ENCODE assay signal across 13 cellular contexts in the genomic region with DNA sequence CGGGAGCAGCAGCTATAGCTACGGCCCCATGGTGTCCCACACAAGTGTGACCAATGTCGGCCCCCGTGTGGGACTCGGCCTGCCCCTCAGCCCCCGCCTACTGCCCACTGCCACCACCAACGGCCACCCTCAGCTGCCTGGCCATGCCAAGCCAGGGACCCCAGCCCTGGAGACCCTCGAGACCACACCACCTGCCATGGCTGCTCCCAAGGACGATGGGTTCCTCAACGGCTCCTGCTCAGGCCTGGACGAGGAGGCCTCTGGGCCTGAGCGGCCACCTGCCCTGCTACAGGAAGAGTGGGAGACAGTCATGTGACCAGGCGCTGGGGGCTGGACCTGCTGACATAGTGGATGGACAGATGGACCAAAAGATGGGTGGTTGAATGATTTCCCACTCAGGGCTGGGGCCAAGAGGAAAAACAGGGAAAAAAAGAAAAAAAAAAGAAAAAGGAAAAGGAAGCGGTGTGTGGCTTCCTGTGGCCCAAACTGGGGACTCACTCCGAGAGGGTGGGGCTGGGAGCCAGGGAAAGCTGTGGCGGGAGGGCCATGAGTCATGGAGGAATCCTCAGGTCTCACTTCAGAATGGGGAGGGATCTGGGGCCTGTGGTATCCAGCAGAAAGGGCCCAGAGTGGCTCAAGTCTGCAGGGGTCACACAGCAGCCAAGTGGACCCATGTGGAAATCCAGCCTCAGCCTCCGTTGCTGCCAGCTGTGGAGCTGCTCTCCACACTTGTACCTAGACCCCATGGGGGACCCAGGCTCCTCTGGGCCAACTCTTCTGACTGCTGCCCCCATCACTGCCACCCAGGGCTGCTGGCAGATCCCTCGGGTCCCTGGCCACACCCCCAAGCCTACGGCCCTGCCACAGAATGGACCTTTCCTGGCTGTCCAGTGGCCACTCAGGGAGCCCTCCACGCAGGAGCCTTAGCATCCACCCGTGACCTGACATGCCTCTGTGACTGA. TPM values are rescaled to one million over a fixed set of nuclear protein-coding genes. Genes with fewer than 3 reads are reported as not detected.
DNase-seq lines count a peak whose midpoint lies in the region; ATAC-seq and TF ChIP-seq lines count a peak whose summit lies in the region.
"Had no signal": no experiment of that assay in that cellular context is flagged by ENCODE, and none has a peak within 500 bp of the region (broad histone marks: within the 10 kb centered on the region; RNA-seq: fewer than 3 reads in every experiment).

No MANE protein-coding gene starts in this region.

- no peak for TF ChIP-seq POLR2A in tibial nerve (IDR thresholded peaks at IDR 0.05)

- H3K4me1 ChIP-seq in right atrium auricular region (peaks cover 0 to 24% of the 10 kb centered on the region in 2 donors), aorta (ENCODE audit: control insufficient read depth in 1 of 2, insufficient read depth in 2 of 2, low read length in 2 of 2) (no peaks in the 10 kb centered on the region), tibial nerve (peaks cover 2 to 27% (median 12%) of the 10 kb centered on the region in 4 donors)

- H3K36me3 ChIP-seq in right atrium auricular region (no peaks in the 10 kb centered on the region), aorta (ENCODE audit: control insufficient read depth in 1 of 2, insufficient read depth in 2 of 2, low read length in 1 of 2) (no peaks in the 10 kb centered on the region), tibial nerve (no peaks in the 10 kb centered on the region)

- WGBS in aorta, 2 donors: 87 to 89% methylated on average over 21 of the region's 21 CpGs
- 85 to 86% methylated on average over 17 to 21 of the region's 21 CpGs for WGBS in tibial nerve, 2 donors

- ATAC-seq in left ventricle myocardium superior (no peak), aorta (ENCODE audit: low FRiP score) (no peak), HG03520 (IDR thresholded peaks at IDR 0.05; ENCODE audit: unreplicated experiment) (no peak)
- ATAC-seq: activated T-cell treated with anti-CD3 and anti-CD28 coated beads, Interleukin-2, amount 50 U/mL, for 72 hours; WTC11 had no signal

- peak; percentile 28 for DNase-seq in left ventricle myocardium superior
- DNase-seq in right atrium auricular region (ENCODE audit: low spot score): no peak
- peak; percentile 51 for DNase-seq in SW480 (ENCODE audit: low spot score)
- peak; percentile 69 for DNase-seq in glomerular visceral epithelial cell (ENCODE audit: extremely low spot score)
- peak; percentile 63 to 81 for DNase-seq in aorta
- no peak for DNase-seq in DMS79 treated with DMSO at 0.1 percent for 48 hours (lab: John Stamatoyannopoulos, UW)
- no peak for DNase-seq in tibial nerve (ENCODE audit: low spot score in 2 of 2)
- DNase-seq: activated T-cell treated with anti-CD3 and anti-CD28 coated beads, Interleukin-2, amount 50 U/mL, for 72 hours; Karpas-422; NCI-H345 had no signal

- H3K27me3 ChIP-seq in right atrium auricular region: no peaks in the 10 kb centered on the region
- H3K27me3 ChIP-seq in aorta (ENCODE audit: control insufficient read depth in 1 of 2, insufficient read depth in 2 of 2, low read length in 1 of 2): no peaks in the 10 kb centered on the region
- peaks cover 0 to 4% of the 10 kb centered on the region in 2 donors for H3K27me3 ChIP-seq in tibial nerve

- H3K27ac ChIP-seq in right atrium auricular region: no peak overlapping the region
- H3K27ac ChIP-seq in aorta (ENCODE audit: low read depth in 1 of 2, low read length in 2 of 2): no peak overlapping the region
- no peak overlapping the region for H3K27ac ChIP-seq in tibial nerve

- H3K9me3 ChIP-seq in right atrium auricular region: no peaks in the 10 kb centered on the region
- H3K9me3 ChIP-seq in aorta (ENCODE audit: control insufficient read depth, low read length): no peaks in the 10 kb centered on the region
- no peaks in the 10 kb centered on the region for H3K9me3 ChIP-seq in tibial nerve

- no peak for TF ChIP-seq CTCF in right atrium auricular region (IDR thresholded peaks at IDR 0.05)
- TF ChIP-seq CTCF in tibial nerve (IDR thresholded peaks at IDR 0.05): no peak

- intact Hi-C loops in left ventricle myocardium superior (cut with micrococcal nuclease): no loop called here
- intact Hi-C loops in aorta (cut with DNase I): no loop called here

- TF ChIP-seq EP300 in tibial nerve (IDR thresholded peaks at IDR 0.05): no peak

- no peak overlapping the region for H3K4me3 ChIP-seq in right atrium auricular region
- no peak overlapping the region for H3K4me3 ChIP-seq in aorta (ENCODE audit: low read length in 2 of 2)
- H3K4me3 ChIP-seq in tibial nerve: no peak overlapping the region

RNA-seq across cellular contexts. Expression of a gene that starts 26.1 kb away (rescaled TPM):
- 13.0 TPM for total RNA-seq in left ventricle myocardium superior
- 10 to 100 TPM in 1 of 2 donors, 1 to 10 TPM in 1; 7.2 to 10.1 TPM for total RNA-seq in right atrium auricular region
- 1 to 10 TPM; 6.6 to 6.7 TPM for total RNA-seq in aorta
- 10 to 100 TPM in 1 of 2 donors, 1 to 10 TPM in 1; 8.4 to 38.6 TPM for polyA plus RNA-seq in aorta
- total RNA-seq in tibial nerve: 10 to 100 TPM in 3 of 4 donors, 1 to 10 TPM in 1; 8.1 to 14.3 (median 13.6) TPM
- total RNA-seq: activated T-cell treated with anti-CD3 and anti-CD28 coated beads, Interleukin-2, amount 50 U/mL, for 72 hours; glomerular endothelial cell had no signal

RNA-seq across cellular contexts. Expression of a gene that starts 40.4 kb away (rescaled TPM):
- 9,164 TPM for total RNA-seq in left ventricle myocardium superior
- 100 to 1,000 TPM; 208 to 223 TPM for total RNA-seq in right atrium auricular region
- total RNA-seq in aorta: 1 to 10 TPM; 1.8 to 3.0 TPM
- 10 to 100 TPM in 1 of 2 donors, 1 to 10 TPM in 1; 2.6 to 14.3 TPM for polyA plus RNA-seq in aorta
- total RNA-seq in tibial nerve: 10 to 100 TPM in 1 of 4 donors, 1 to 10 TPM in 3; 5.4 to 17.1 (median 8.6) TPM
- total RNA-seq: activated T-cell treated with anti-CD3 and anti-CD28 coated beads, Interleukin-2, amount 50 U/mL, for 72 hours; glomerular endothelial cell had no signal

Comparison
In these comparisons a context has a peak if more than half of its experiments do, and no peak if none do; other contexts are left out.
1. DNase-seq: peak in left ventricle myocardium superior (single experiment), SW480 (single experiment), glomerular visceral epithelial cell (single experiment) and aorta (2 of 2); none in right atrium auricular region (single experiment), DMS79 treated with DMSO at 0.1 percent for 48 hours (single experiment) and tibial nerve (0 of 2).
2. RNA of a gene that starts 40.4 kb away (total RNA-seq): 9,164 TPM in left ventricle myocardium superior (single experiment); 208 to 223 TPM in right atrium auricular region, 5.4 to 17.1 TPM in tibial nerve and 1.8 to 3.0 TPM in aorta; every median in the first group is over 10 times any median in the second.